31 cellular contexts compared by ENCODE assay signal in genomic region chrX:132204629-132205028, GRCh38.
"Had no signal": no experiment of that assay in that cellular context is flagged by ENCODE, and none has a peak within 500 bp of the region (broad histone marks: within the 10 kb centered on the region; RNA-seq: fewer than 3 reads in every experiment).

No MANE protein-coding gene starts in this region.

- H3K4me3 ChIP-seq: MG63, Peyer's patch had no signal

- H3K36me3 ChIP-seq: MG63, Peyer's patch had no signal

- H3K27ac ChIP-seq: Peyer's patch, VCaP had no signal

- H3K4me1 ChIP-seq: Peyer's patch had no signal

- ATAC-seq: activated CD8-positive, alpha-beta memory T cell treated with anti-CD3 and anti-CD28 coated beads, Interleukin-2, amount 10 ng/mL, durations not matched to agents 7 days and 5 days; activated naive CD8-positive, alpha-beta T cell treated with anti-CD3 and anti-CD28 coated beads, Interleukin-2, amount 50 U/mL, for 24 hours; PC-3; SK-N-SH treated with all-trans-retinoic acid at 6 μM for 48 hours had no signal

- DNase-seq: activated B cell treated with CpG ODN at 0.5 μM for 24 hours; activated CD4-positive, alpha-beta memory T cell treated with anti-CD3 and anti-CD28 coated beads, Interleukin-2, amount 10 ng/mL, durations not matched to agents 7 days and 5 days; activated CD4-positive, alpha-beta T cell treated with anti-CD3 and anti-CD28 coated beads for 4 hours; activated CD4-positive, CD25-positive, alpha-beta regulatory T cell treated with anti-CD3 and anti-CD28 coated beads, Interleukin-2, amount 50 U/mL, for 72 hours; activated CD8-positive, alpha-beta memory T cell treated with anti-CD3 and anti-CD28 coated beads for 24 hours; activated CD8-positive, alpha-beta memory T cell treated with anti-CD3 and anti-CD28 coated beads, Interleukin-2, amount 10 ng/mL, durations not matched to agents 7 days and 5 days; activated CD8-positive, alpha-beta memory T cell treated with anti-CD3 and anti-CD28 coated beads, Interleukin-2, amount 50 U/mL, for 48 hours; activated effector memory CD4-positive, alpha-beta T cell treated with Interleukin-2 at 50 U/mL for 16 hours; activated naive CD4-positive, alpha-beta T cell treated with anti-CD3 and anti-CD28 coated beads, Interleukin-2, amount 10 ng/mL, durations not matched to agents 7 days and 5 days; activated naive CD8-positive, alpha-beta T cell treated with anti-CD3 and anti-CD28 coated beads, Interleukin-2, amount 50 U/mL, for 24 hours; activated T-cell treated with anti-CD3 and anti-CD28 coated beads, Interleukin-2, amount 50 U/mL, for 48 hours; anterior cingulate cortex; central memory CD4-positive, alpha-beta T cell; Karpas-422; MG63; NCI-H1048; NCI-H1105 treated with DMSO at 0.1 percent for 48 hours; NCI-H1436; NCI-H1694; NCI-H2029; NCI-H345; NCI-H524 treated with DMSO at 0.1 percent for 48 hours; PC-3; Peyer's patch; RPMI8226; SIG-M5; T-helper 1 cell; T-helper 2 cell; T-helper 9 cell had no signal

- H3K9me3 ChIP-seq: MG63, Peyer's patch had no signal

- H3K27me3 ChIP-seq: MG63, Peyer's patch had no signal
